Comparison of ENCODE assay signal across 19 cellular contexts in genomic region chr2:66466435-66466834, GRCh38. TPM values are rescaled to one million over a fixed set of nuclear protein-coding genes. Genes with fewer than 3 reads are reported as not detected.
DNase-seq lines count a peak whose midpoint lies in the region; ATAC-seq, FAIRE-seq and TF ChIP-seq lines count a peak whose summit lies in the region.
"Had no signal": no experiment of that assay in that cellular context is flagged by ENCODE, and none has a peak within 500 bp of the region (broad histone marks: within the 10 kb centered on the region; RNA-seq: fewer than 3 reads in every experiment).

No MANE protein-coding gene starts in this region.

- in situ Hi-C loops in HepG2 (cut with HindIII; ENCODE audit: extremely low pct_ligation_motif_present, low pct_unique_long_range_greater_than_20kb): no loop called here

- no peaks in the 10 kb centered on the region for H3K9me3 Mint-ChIP-seq in nephron
- H3K9me3 Mint-ChIP-seq: IgD-negative memory B cell had no signal

- H3K4me3 Mint-ChIP-seq in nephron: peak overlapping the region in 2 of 3 experiments; percentile 16 to 29
- H3K4me3 Mint-ChIP-seq: CD4-positive, alpha-beta memory T cell; IgD-negative memory B cell had no signal

- H3K79me2 ChIP-seq in HepG2 (ENCODE audit: insufficient read depth, low read length): no peaks in the 10 kb centered on the region

- no peak overlapping the region for H3K4me2 ChIP-seq in HepG2 (ENCODE audit: low read depth, low read length)

- no peak for TF ChIP-seq POLR2A in HepG2 (IDR thresholded peaks at IDR 0.05; ENCODE audit: insufficient read depth in 1 of 2, low read depth in 2 of 2, low read length in 2 of 2)

- BruUV-seq in HepG2 (replicated peaks; lab: Mats Ljungman, UMichigan): no TSS peak

- H3K4me1 ChIP-seq in liver (ENCODE audit: control insufficient read depth in 4 of 4, insufficient read depth in 4 of 4, low read length in 3 of 4) (peaks cover 0 to 8% (median 7%) of the 10 kb centered on the region in 4 donors), HepG2 (ENCODE audit: insufficient read depth, low read length) (no peaks in the 10 kb centered on the region)

- H3K27me3 Mint-ChIP-seq in nephron (ENCODE audit: low read depth): no peaks in the 10 kb centered on the region
- H3K27me3 Mint-ChIP-seq: IgD-negative memory B cell had no signal

- WGBS in liver: 42% methylated on average over 2 of the region's 2 CpGs
- 74% methylated on average over 2 of the region's 2 CpGs for WGBS in HepG2 (ENCODE audit: low lambda C conversion rate)

- H3K36me3 Mint-ChIP-seq in nephron (ENCODE audit: low read depth): peaks cover 87% of the 10 kb centered on the region
- H3K36me3 Mint-ChIP-seq: CD4-positive, alpha-beta memory T cell; IgD-negative memory B cell had no signal

- TF ChIP-seq CTCF in liver (IDR thresholded peaks at IDR 0.05; ENCODE audit: low read depth, low read length, missing input control) (no peak), HepG2 (CRISPR knock-in tag; IDR thresholded peaks at IDR 0.05) (no peak), nephron (IDR thresholded peaks at IDR 0.05; ENCODE audit: unreplicated experiment in 3 of 3) (no peak), foreskin fibroblast (IDR thresholded peaks at IDR 0.05; ENCODE audit: low read depth, low read length) (no peak)

- no peak overlapping the region for H3K27ac ChIP-seq in liver (ENCODE audit: low read depth in 1 of 2, low read length in 2 of 2)
- no peak overlapping the region for H3K27ac ChIP-seq in HepG2 (ENCODE audit: extremely low read length, insufficient read depth, low read length)
- peak overlapping the region; percentile 87 for H3K27ac ChIP-seq in SK-N-MC
- H3K27ac ChIP-seq: SJCRH30 had no signal

- TF ChIP-seq EP300 in HepG2 (IDR thresholded peaks at IDR 0.05; ENCODE audit: low read depth in 2 of 2, low read length in 2 of 2) (no peak), HepG2 (CRISPR knock-in tag; IDR thresholded peaks at IDR 0.05; ENCODE audit: borderline replicate concordance) (no peak)

- peak overlapping the region; percentile 45 to 79 (median 78) for H3K27ac Mint-ChIP-seq in nephron
- H3K27ac Mint-ChIP-seq: CD4-positive, alpha-beta memory T cell; IgD-negative memory B cell had no signal

- ATAC-seq in HepG2 (no peak), HG03457 (IDR thresholded peaks at IDR 0.05; ENCODE audit: unreplicated experiment) (no peak)

- FAIRE-seq in HepG2 (lab: Jason Lieb, UNC): no peak

- CTCF ChIA-PET in HepG2 (lab: Yijun Ruan, JAX; ENCODE audit: low intra/inter-chr PET ratio, low total read pairs): no interaction called here

- no peaks in the 10 kb centered on the region for H3K27me3 ChIP-seq in liver (ENCODE audit: control insufficient read depth in 4 of 4, insufficient read depth in 4 of 4, low read length in 3 of 4)
- no peaks in the 10 kb centered on the region for H3K27me3 ChIP-seq in HepG2 (ENCODE audit: control insufficient read depth in 1 of 2, insufficient read depth in 2 of 2, low read length in 2 of 2)
- H3K27me3 ChIP-seq: SJCRH30 had no signal

- H3K4me3 ChIP-seq in liver (ENCODE audit: low read depth in 1 of 3, low read length in 3 of 3) (no peak overlapping the region), HepG2 (replicated peaks in 1 of 3; ENCODE audit: insufficient read depth in 1 of 3, low read depth in 2 of 3, low read length in 3 of 3) (no peak overlapping the region), SK-N-MC (no peak overlapping the region), foreskin fibroblast (ENCODE audit: low read depth in 1 of 2, low read length in 2 of 2) (no peak overlapping the region)
- H3K4me3 ChIP-seq: SJCRH30 had no signal

- DNase-seq in HepG2 (ENCODE audit: low spot score): no peak
- no peak for DNase-seq in SK-N-MC (ENCODE audit: low read depth, low spot score)
- DNase-seq in HPDE6-E6E7 (ENCODE audit: extremely low spot score): no peak
- DNase-seq in foreskin fibroblast: no peak
- no peak for DNase-seq in activated gamma-delta T cell (lab: John Stamatoyannopoulos, UW)
- DNase-seq: AML-193; CD4-positive, alpha-beta memory T cell; DMS79; GDM1; GOT3; MV-4-11; NCI-H1694; NCI-H2107; SJCRH30; SW 1271 had no signal

- H3K9me3 ChIP-seq in liver (ENCODE audit: control insufficient read depth in 4 of 4, low read length in 3 of 4) (no peaks in the 10 kb centered on the region), HepG2 (ENCODE audit: low read length) (no peaks in the 10 kb centered on the region), SK-N-MC (ENCODE audit: low read depth, low read length) (no peaks in the 10 kb centered on the region)
- H3K9me3 ChIP-seq: SJCRH30 had no signal

- H3K9ac ChIP-seq in liver (ENCODE audit: low read depth in 1 of 2, low read length in 2 of 2) (no peak overlapping the region), HepG2 (ENCODE audit: insufficient read depth, low read depth, low read length) (no peak overlapping the region), SK-N-MC (ENCODE audit: insufficient read length) (peak overlapping the region; percentile 9)

- H3K36me3 ChIP-seq in liver (ENCODE audit: control insufficient read depth in 4 of 4, insufficient read depth in 3 of 4, low read depth in 1 of 4, low read length in 3 of 4) (no peaks in the 10 kb centered on the region), HepG2 (replicated peaks in 1 of 2; ENCODE audit: control insufficient read depth in 1 of 2, insufficient read depth in 2 of 2, low read length in 2 of 2) (no peaks in the 10 kb centered on the region), SK-N-MC (ENCODE audit: insufficient read depth, low read length) (peaks cover 100% of the 10 kb centered on the region)
- H3K36me3 ChIP-seq: SJCRH30 had no signal

- POLR2A ChIA-PET in HepG2 (lab: Yijun Ruan, JAX): no interaction called here

- H4K20me1 ChIP-seq in HepG2 (ENCODE audit: insufficient read depth, low read length): no peaks in the 10 kb centered on the region

- intact Hi-C loops in HepG2 (cut with micrococcal nuclease; ENCODE audit: unreplicated experiment): no loop called here

- peaks cover 84% of the 10 kb centered on the region for H3K4me1 Mint-ChIP-seq in nephron
- H3K4me1 Mint-ChIP-seq: CD4-positive, alpha-beta memory T cell had no signal

- TF ChIP-seq RAD21 in liver (IDR thresholded peaks at IDR 0.05) (no peak), HepG2 (CRISPR knock-in tag; IDR thresholded peaks at IDR 0.05) (no peak)

- H2AFZ ChIP-seq in HepG2 (ENCODE audit: low read length): no peak overlapping the region

TF ChIP-seq in liver, 16 proteins besides CTCF, POLR2A, EP300 and RAD21 (continues in another document):
- TF ChIP-seq YY1 (IDR thresholded peaks at IDR 0.05) (peak; percentile 49), HNF4A (conservative IDR thresholded peaks at IDR 0.05) (peak in 1 of 2 donors; percentile 42), ATF3 (IDR thresholded peaks at IDR 0.05) (no peak)

TF ChIP-seq in HepG2, 621 proteins besides CTCF, POLR2A, EP300 and RAD21 (continues in another document):
- TF ChIP-seq ZNF841 (CRISPR knock-in tag; IDR thresholded peaks at IDR 0.05; ENCODE audit: borderline replicate concordance) (no peak), NAIF1 (CRISPR knock-in tag; IDR thresholded peaks at IDR 0.05; ENCODE audit: borderline replicate concordance) (no peak)

RNA-seq across cellular contexts. Expression of gene MEIS1, which starts 31.5 kb away (rescaled TPM):
- total RNA-seq in liver: 1 to 10 TPM; 6.3 to 8.6 TPM
- polyA plus RNA-seq in liver: 1 to 10 TPM; 1.6 to 4.7 TPM
- total RNA-seq in HepG2 (2016; rRNA removed; fragmentation: Illumina TruSeq; extraction: Trizol): 4.5 and 6.0 TPM in 2 replicates
- total RNA-seq in HepG2 (2016; cell fraction: cytosol; rRNA removed; fragmentation: Illumina TruSeq; extraction: Trizol; ENCODE audit: low read depth): 0.88 and 1.3 TPM in 2 replicates
- total RNA-seq in HepG2 (2016; cell fraction: insoluble cytoplasmic fraction; rRNA removed; fragmentation: Illumina TruSeq; extraction: Trizol): 4.4 and 6.6 TPM in 2 replicates
- total RNA-seq in HepG2 (2016; cell fraction: membrane; rRNA removed; fragmentation: Illumina TruSeq; extraction: Trizol): 2.1 and 4.3 TPM in 2 replicates
- 11.1 and 12.8 TPM in 2 replicates for total RNA-seq in HepG2 (2016; cell fraction: nucleus; rRNA removed; fragmentation: Illumina TruSeq; extraction: Trizol)
- 2.6 and 3.8 TPM in 2 replicates for polyA plus RNA-seq in HepG2 (2011; rRNA removed)
- 1.2 and 2.1 TPM in 2 replicates for polyA plus RNA-seq in HepG2 (2011; cell fraction: cytosol; rRNA removed)
- polyA plus RNA-seq in HepG2 (2011; cell fraction: nucleus; rRNA removed): 3.6 and 3.7 TPM in 2 replicates
- polyA plus RNA-seq in HepG2 (2012): 1.7 and 2.9 TPM in 2 replicates
- polyA plus RNA-seq in HepG2 (2016; cell fraction: cytosol; fragmentation: Illumina TruSeq; extraction: Trizol; ENCODE audit: low read depth): 0.16 and 0.49 TPM in 2 replicates
- polyA plus RNA-seq in HepG2 (2016; cell fraction: insoluble cytoplasmic fraction; fragmentation: Illumina TruSeq; extraction: Trizol; ENCODE audit: low read depth): 4.1 and 4.2 TPM in 2 replicates
- 1.0 and 1.1 TPM in 2 replicates for polyA plus RNA-seq in HepG2 (2016; cell fraction: membrane; fragmentation: Illumina TruSeq; extraction: Trizol; ENCODE audit: low read depth)
- 4.8 and 9.7 TPM in 2 replicates for polyA plus RNA-seq in HepG2 (2016; cell fraction: nucleus; fragmentation: Illumina TruSeq; extraction: Trizol; ENCODE audit: insufficient read depth, low read depth)
- 6.9 and 19.7 TPM in 2 replicates for polyA minus RNA-seq in HepG2 (2011; rRNA and poly(A)+ RNA removed; ENCODE audit: low replicate concordance)
- 4.3 and 5.7 TPM in 2 replicates for polyA minus RNA-seq in HepG2 (2011; cell fraction: cytosol; rRNA and poly(A)+ RNA removed)
- 19.1 and 25.4 TPM in 2 replicates for polyA minus RNA-seq in HepG2 (2011; cell fraction: nucleus; rRNA and poly(A)+ RNA removed)
- total RNA-seq: CD4-positive, alpha-beta memory T cell had no signal
- polyA plus RNA-seq: CD4-positive, alpha-beta memory T cell had no signal
